Comparison of ENCODE assay signal across 9 cellular contexts in the genomic region with DNA sequence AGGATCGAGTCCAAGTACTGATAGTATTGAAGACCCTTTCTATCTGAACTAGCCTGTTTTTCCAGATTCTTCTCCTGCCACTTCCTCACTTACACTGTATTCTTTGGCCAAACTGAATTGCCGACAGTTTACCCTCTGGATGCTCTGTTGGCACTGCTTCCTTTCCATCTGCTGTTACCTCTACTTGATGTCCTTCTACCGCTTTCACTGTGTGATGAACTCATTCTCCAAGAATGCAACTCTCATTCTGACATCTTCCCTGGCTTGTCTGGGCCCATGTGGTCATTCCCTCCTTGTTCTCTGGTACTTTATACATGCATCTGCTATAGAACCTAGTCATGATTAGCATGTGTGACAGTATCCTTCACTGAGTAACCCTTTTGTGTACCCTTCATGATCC. TPM values are rescaled to one million over a fixed set of nuclear protein-coding genes. Genes with fewer than 3 reads are reported as not detected.
DNase-seq lines count a peak whose midpoint lies in the region; ATAC-seq and TF ChIP-seq lines count a peak whose summit lies in the region.
"Had no signal": no experiment of that assay in that cellular context is flagged by ENCODE, and none has a peak within 500 bp of the region (broad histone marks: within the 10 kb centered on the region; RNA-seq: fewer than 3 reads in every experiment).

No MANE protein-coding gene starts in this region.

- no peaks in the 10 kb centered on the region for H3K9me2 ChIP-seq in SK-N-SH

- no peak for TF ChIP-seq RAD21 in SK-N-SH (IDR thresholded peaks at IDR 0.05; ENCODE audit: low read length)

- H3K4me2 ChIP-seq in SK-N-SH (peak overlapping the region; percentile 46; the same call in 1 of the 2 replicates), smooth muscle cell (no peak overlapping the region)

- peaks cover 85% of the 10 kb centered on the region for H3K79me2 ChIP-seq in SK-N-SH (ENCODE audit: insufficient read depth)
- H3K79me2 ChIP-seq in smooth muscle cell (ENCODE audit: low read depth), result peaks cover 61% of the 10 kb centered on the region

- H3K9ac ChIP-seq in SK-N-SH (no peak overlapping the region), smooth muscle cell (ENCODE audit: low read depth) (no peak overlapping the region)

- H3K27ac ChIP-seq in SK-N-SH (ENCODE audit: low read depth in 2 of 2, low read length in 1 of 2) (peak overlapping the region; percentile 47 to 61), smooth muscle cell (ENCODE audit: low read depth) (peak overlapping the region; percentile 77)

- CTCF ChIA-PET in SK-N-SH (lab: Yijun Ruan, JAX), result interaction anchor here (1.2 to 32.1 kb wide), 4 partner anchors 11 to 174 kb away, joined by 3 to 725 read pairs (median 4); no protein-coding TSS in a partner anchor

- H3K27me3 Mint-ChIP-seq in activated T-cell treated with anti-CD3 and anti-CD28 coated beads, Interleukin-2, amount 50 U/mL, for 72 hours (ENCODE audit: low read depth), result no peaks in the 10 kb centered on the region

- H3K4me3 Mint-ChIP-seq in activated T-cell treated with anti-CD3 and anti-CD28 coated beads, Interleukin-2, amount 50 U/mL, for 72 hours, result peak overlapping the region in 1 of 2 donors; percentile 77

- POLR2A ChIA-PET in SK-N-SH (lab: Yijun Ruan, JAX), result no interaction called here

- no peak; a peak in 1 of 4 replicates for TF ChIP-seq EP300 in SK-N-SH (IDR thresholded peaks at IDR 0.05; ENCODE audit: borderline replicate concordance in 1 of 2, low read depth in 1 of 2, low read length in 1 of 2)

- no peak for TF ChIP-seq CTCF in SK-N-SH (IDR thresholded peaks at IDR 0.05)
- TF ChIP-seq CTCF in fibroblast of pulmonary artery (IDR thresholded peaks at IDR 0.05; ENCODE audit: low read length, missing control alignments), result no peak
- TF ChIP-seq CTCF in smooth muscle cell (IDR thresholded peaks at IDR 0.05; ENCODE audit: borderline replicate concordance, insufficient read depth, poor library complexity, severe bottlenecking), result no peak

- ATAC-seq in activated T-cell treated with anti-CD3 and anti-CD28 coated beads, Interleukin-2, amount 50 U/mL, for 72 hours (replicated peaks in 1 of 2), result peak; percentile 65 to 81

- H2AFZ ChIP-seq in SK-N-SH (ENCODE audit: low read depth) (no peak overlapping the region), smooth muscle cell (ENCODE audit: low read depth) (no peak overlapping the region)

- peaks cover 4 to 19% of the 10 kb centered on the region in 2 donors for H3K36me3 Mint-ChIP-seq in activated T-cell treated with anti-CD3 and anti-CD28 coated beads, Interleukin-2, amount 50 U/mL, for 72 hours (ENCODE audit: insufficient read depth in 2 of 2)

- H4K20me1 ChIP-seq in SK-N-SH (ENCODE audit: insufficient read depth) (peaks cover 48% of the 10 kb centered on the region), smooth muscle cell (ENCODE audit: low read depth) (peaks cover 89% of the 10 kb centered on the region)

- no peak for DNase-seq in activated T-cell treated with anti-CD3 and anti-CD28 coated beads, Interleukin-2, amount 50 U/mL, for 72 hours
- DNase-seq in activated T-cell treated with anti-CD3 and anti-CD28 coated beads for 4 hours (no peak), SK-N-SH (no peak), fibroblast of pulmonary artery (ENCODE audit: low read depth) (peak; percentile 64), smooth muscle cell (lab: John Stamatoyannopoulos, UW; ENCODE audit: unreplicated experiment) (no peak), NAMALWA (ENCODE audit: low spot score) (no peak), epidermal melanocyte (ENCODE audit: insufficient read length, low spot score) (no peak), H7 (no peak)
- DNase-seq: NCI-H774 had no signal

- H3K9me3 ChIP-seq in SK-N-SH (no peaks in the 10 kb centered on the region), smooth muscle cell (replicated peaks; ENCODE audit: low read depth) (no peaks in the 10 kb centered on the region)

- H3F3A ChIP-seq in SK-N-SH (replicated peaks; ENCODE audit: insufficient read depth), result peaks cover 11% of the 10 kb centered on the region
- H3F3A ChIP-seq in smooth muscle cell (ENCODE audit: low read depth), result no peaks in the 10 kb centered on the region

- H3K4me3 ChIP-seq in SK-N-SH (ENCODE audit: low read depth in 2 of 2, low read length in 1 of 2) (no peak overlapping the region), fibroblast of pulmonary artery (replicated peaks; ENCODE audit: low read depth, low read length) (no peak overlapping the region), smooth muscle cell (no peak overlapping the region), H7 (ENCODE audit: insufficient read depth, low read depth, low read length) (no peak overlapping the region)

- H3K27me3 ChIP-seq in SK-N-SH (ENCODE audit: insufficient read depth), result no peaks in the 10 kb centered on the region
- H3K27me3 ChIP-seq in smooth muscle cell (ENCODE audit: low read depth), result no peaks in the 10 kb centered on the region
- H3K27me3 ChIP-seq in H7 (ENCODE audit: control insufficient read depth, insufficient read depth, low read length), result no peaks in the 10 kb centered on the region

- H3K9me3 Mint-ChIP-seq in activated T-cell treated with anti-CD3 and anti-CD28 coated beads, Interleukin-2, amount 50 U/mL, for 72 hours, result no peaks in the 10 kb centered on the region

- H3K36me3 ChIP-seq in SK-N-SH (replicated peaks in 1 of 2; ENCODE audit: control insufficient read depth in 1 of 2, insufficient read depth in 2 of 2, low read length in 1 of 2) (peaks cover 49 to 56% of the 10 kb centered on the region in 2 experiments), smooth muscle cell (ENCODE audit: low read depth) (peaks cover 3% of the 10 kb centered on the region), H7 (replicated peaks; ENCODE audit: control insufficient read depth, insufficient read depth, low read length) (peaks cover 4% of the 10 kb centered on the region)

- WGBS in SK-N-SH (ENCODE audit: low lambda C conversion rate), result 49% methylated on average over 3 of the region's 3 CpGs
- WGBS in smooth muscle cell (ENCODE audit: low lambda C conversion rate), result 33% methylated on average over 3 of the region's 3 CpGs

- peaks cover 50% of the 10 kb centered on the region for H3K4me1 Mint-ChIP-seq in activated T-cell treated with anti-CD3 and anti-CD28 coated beads, Interleukin-2, amount 50 U/mL, for 72 hours (ENCODE audit: low read depth)

- peak overlapping the region; percentile 91 for H3K27ac Mint-ChIP-seq in activated T-cell treated with anti-CD3 and anti-CD28 coated beads, Interleukin-2, amount 50 U/mL, for 72 hours

- peaks cover 0 to 14% of the 10 kb centered on the region in 2 experiments; a peak in 3 of 4 replicates for H3K4me1 ChIP-seq in SK-N-SH (ENCODE audit: control insufficient read depth in 1 of 2, insufficient read depth in 2 of 2, low read depth in 1 of 2, low read length in 1 of 2)
- H3K4me1 ChIP-seq in smooth muscle cell (ENCODE audit: low read depth), result no peaks in the 10 kb centered on the region

TF ChIP-seq in SK-N-SH, 30 proteins besides CTCF, POLR2A, EP300 and RAD21 (continues in another document):
- TF ChIP-seq MEF2A (IDR thresholded peaks at IDR 0.05; ENCODE audit: borderline replicate concordance, low read depth) (no peak), TCF12 (IDR thresholded peaks at IDR 0.05) (peak; percentile 78), MAX (IDR thresholded peaks at IDR 0.05; ENCODE audit: low read depth) (peak; percentile 85), FOSL2 (IDR thresholded peaks at IDR 0.05; ENCODE audit: borderline replicate concordance, low read depth) (peak; percentile 65; the same call in 1 of the 2 replicates), NFIC (IDR thresholded peaks at IDR 0.05; ENCODE audit: borderline replicate concordance) (peak; percentile 67), MXI1 (IDR thresholded peaks at IDR 0.05; ENCODE audit: low read depth, low read length) (peak; percentile 55; the same call in 1 of the 2 replicates), GATA2 (CRISPR knock-in tag; IDR thresholded peaks at IDR 0.05) (no peak), YY1 (IDR thresholded peaks at IDR 0.05; ENCODE audit: low read depth) (no peak), TEAD4 (IDR thresholded peaks at IDR 0.05; ENCODE audit: borderline replicate concordance, insufficient read depth) (0 out of 2 replicates have a peak, but pooled peaks have one; percentile 31), POLR2AphosphoS5 (IDR thresholded peaks at IDR 0.05; ENCODE audit: low read depth, low read length) (no peak), JUND (IDR thresholded peaks at IDR 0.05) (peak; percentile 80)
- TF ChIP-seq, protein P1, sequence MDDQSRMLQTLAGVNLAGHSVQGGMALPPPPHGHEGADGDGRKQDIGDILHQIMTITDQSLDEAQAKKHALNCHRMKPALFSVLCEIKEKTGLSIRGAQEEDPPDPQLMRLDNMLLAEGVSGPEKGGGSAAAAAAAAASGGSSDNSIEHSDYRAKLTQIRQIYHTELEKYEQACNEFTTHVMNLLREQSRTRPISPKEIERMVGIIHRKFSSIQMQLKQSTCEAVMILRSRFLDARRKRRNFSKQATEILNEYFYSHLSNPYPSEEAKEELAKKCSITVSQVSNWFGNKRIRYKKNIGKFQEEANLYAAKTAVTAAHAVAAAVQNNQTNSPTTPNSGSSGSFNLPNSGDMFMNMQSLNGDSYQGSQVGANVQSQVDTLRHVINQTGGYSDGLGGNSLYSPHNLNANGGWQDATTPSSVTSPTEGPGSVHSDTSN (IDR thresholded peaks at IDR 0.05), result peak; percentile 55; the same call in 1 of the 2 replicates

RNA-seq across cellular contexts. Expression of gene RPRD1B, which starts 16.3 kb away (rescaled TPM):
- total RNA-seq in activated T-cell treated with anti-CD3 and anti-CD28 coated beads, Interleukin-2, amount 50 U/mL, for 72 hours, result 10 to 100 TPM; 33.3 to 52.3 TPM
- 11.8 and 13.3 TPM in 2 replicates for polyA plus RNA-seq in SK-N-SH (2012; rRNA removed)
- polyA plus RNA-seq in SK-N-SH (2012; cell fraction: cytosol; rRNA removed), result 12.9 and 14.0 TPM in 2 replicates
- polyA plus RNA-seq in SK-N-SH (2012; cell fraction: nucleus; rRNA removed), result 17.2 and 23.2 TPM in 2 replicates
- 40.2 and 59.1 TPM in 2 replicates for total RNA-seq in smooth muscle cell
- 13.5 and 19.6 TPM in 2 replicates for polyA plus RNA-seq in smooth muscle cell
- 12.7 and 22.5 TPM in 2 replicates for total RNA-seq in H7 (2014; rRNA removed; shearing (Covaris generic))

RNA-seq across cellular contexts. Expression of gene TTI1, which starts 16.5 kb away (rescaled TPM):
- total RNA-seq in activated T-cell treated with anti-CD3 and anti-CD28 coated beads, Interleukin-2, amount 50 U/mL, for 72 hours, result 10 to 100 TPM; 25.8 to 26.6 TPM
- polyA plus RNA-seq in SK-N-SH (2012; rRNA removed) (14.7 and 15.6 TPM in 2 replicates), smooth muscle cell (14.2 and 20.0 TPM in 2 replicates)
- 10.3 and 12.2 TPM in 2 replicates for polyA plus RNA-seq in SK-N-SH (2012; cell fraction: cytosol; rRNA removed)
- 14.8 and 19.5 TPM in 2 replicates for polyA plus RNA-seq in SK-N-SH (2012; cell fraction: nucleus; rRNA removed)
- total RNA-seq in smooth muscle cell, result 17.0 and 20.4 TPM in 2 replicates
- 52.9 and 53.5 TPM in 2 replicates for total RNA-seq in H7 (2014; rRNA removed; shearing (Covaris generic))
